In genomic region chr15:42279234-42279723, GRCh38 we compare ENCODE assay signal across 16 cellular contexts. TPM values are rescaled to one million over a fixed set of nuclear protein-coding genes. Genes with fewer than 3 reads are reported as not detected.
DNase-seq lines count a peak whose midpoint lies in the region; ATAC-seq, FAIRE-seq and TF ChIP-seq lines count a peak whose summit lies in the region.
"Had no signal": no experiment of that assay in that cellular context is flagged by ENCODE, and none has a peak within 500 bp of the region (broad histone marks: within the 10 kb centered on the region; RNA-seq: fewer than 3 reads in every experiment).

No MANE protein-coding gene starts in this region.

- H3K79me2 ChIP-seq in HepG2 (ENCODE audit: insufficient read depth, low read length), result peaks cover 19% of the 10 kb centered on the region

- peaks cover 8 to 19% of the 10 kb centered on the region in 2 experiments; a peak in 2 of 5 replicates for H3K36me3 ChIP-seq in HepG2 (replicated peaks in 1 of 2; ENCODE audit: control insufficient read depth in 1 of 2, insufficient read depth in 2 of 2, low read length in 2 of 2)
- H3K36me3 ChIP-seq in CD8-positive, alpha-beta T cell (ENCODE audit: insufficient read depth, low read length), result peaks cover 6% of the 10 kb centered on the region

- no peaks in the 10 kb centered on the region for H3K27me3 Mint-ChIP-seq in T-helper 2 cell treated with Interferon-gamma antibody and Interleukin-4, amounts not matched to agents 5 μg/mL and 100 μg/mL, for 36 hours (ENCODE audit: low read depth)
- no peaks in the 10 kb centered on the region for H3K27me3 Mint-ChIP-seq in CD8-positive, alpha-beta T cell (ENCODE audit: low read depth)
- H3K27me3 Mint-ChIP-seq: activated naive CD8-positive, alpha-beta T cell treated with anti-CD3 and anti-CD28 coated beads, Interleukin-2, amount 50 U/mL, for 24 hours; naive B cell had no signal

- TF ChIP-seq EP300 in HepG2 (IDR thresholded peaks at IDR 0.05; ENCODE audit: low read depth in 2 of 2, low read length in 2 of 2) (no peak), HepG2 (CRISPR knock-in tag; IDR thresholded peaks at IDR 0.05; ENCODE audit: borderline replicate concordance) (no peak)

- no peak overlapping the region for H3K4me3 ChIP-seq in HL-60 (replicated peaks; ENCODE audit: insufficient read depth, low read length)
- no peak overlapping the region for H3K4me3 ChIP-seq in HepG2 (replicated peaks in 1 of 3; ENCODE audit: insufficient read depth in 1 of 3, low read depth in 2 of 3, low read length in 3 of 3)
- no peak overlapping the region for H3K4me3 ChIP-seq in CD8-positive, alpha-beta T cell (ENCODE audit: low read depth, low read length)
- H3K4me3 ChIP-seq: Peyer's patch had no signal

- 36% methylated on average over 3 of the region's 3 CpGs for WGBS in HepG2 (ENCODE audit: low lambda C conversion rate)

- no peaks in the 10 kb centered on the region for H4K20me1 ChIP-seq in HepG2 (ENCODE audit: insufficient read depth, low read length)

- in situ Hi-C loops in HepG2 (cut with HindIII; ENCODE audit: extremely low pct_ligation_motif_present, low pct_unique_long_range_greater_than_20kb), result no loop called here

- H3K9me3 ChIP-seq in HepG2 (ENCODE audit: low read length), result no peaks in the 10 kb centered on the region
- no peaks in the 10 kb centered on the region for H3K9me3 ChIP-seq in CD8-positive, alpha-beta T cell (ENCODE audit: low read length)
- H3K9me3 ChIP-seq: Peyer's patch had no signal

- TF ChIP-seq POLR2A in HepG2 (IDR thresholded peaks at IDR 0.05; ENCODE audit: insufficient read depth in 1 of 2, low read depth in 2 of 2, low read length in 2 of 2), result no peak

- TF ChIP-seq RAD21 in HepG2 (CRISPR knock-in tag; IDR thresholded peaks at IDR 0.05), result no peak

- H3K27me3 ChIP-seq in HL-60 (ENCODE audit: insufficient read depth, poor library complexity, severe bottlenecking) (no peaks in the 10 kb centered on the region), HepG2 (ENCODE audit: control insufficient read depth in 1 of 2, insufficient read depth in 2 of 2, low read length in 2 of 2) (no peaks in the 10 kb centered on the region; a peak in 1 of 5 replicates)
- H3K27me3 ChIP-seq in CD8-positive, alpha-beta T cell (ENCODE audit: insufficient read depth, low read length), result no peaks in the 10 kb centered on the region
- H3K27me3 ChIP-seq: Peyer's patch had no signal

- POLR2A ChIA-PET in HepG2 (lab: Yijun Ruan, JAX), result no interaction called here
- POLR2A ChIA-PET in CD8-positive, alpha-beta T cell (lab: Charles Lee), result no interaction called here

- intact Hi-C loops in HepG2 (cut with micrococcal nuclease; ENCODE audit: unreplicated experiment), result no loop called here
- intact Hi-C loops in CD8-positive, alpha-beta T cell (cut with DNase I, micrococcal nuclease), result loop anchor here (5.0 to 10.0 kb wide), 9 partner anchors 296 to 1714 kb away; partner anchors contain the start of genes CCDC32 (in 1 of the 2), CCNDBP1 (in 1 of the 2), CDAN1 (in 1 of the 2) and INO80 (in 1 of the 2)

- H3K9me3 Mint-ChIP-seq in T-helper 2 cell treated with Interferon-gamma antibody and Interleukin-4, amounts not matched to agents 5 μg/mL and 100 μg/mL, for 36 hours, result no peaks in the 10 kb centered on the region
- H3K9me3 Mint-ChIP-seq in CD8-positive, alpha-beta T cell, result no peaks in the 10 kb centered on the region
- H3K9me3 Mint-ChIP-seq: activated naive CD8-positive, alpha-beta T cell treated with anti-CD3 and anti-CD28 coated beads, Interleukin-2, amount 50 U/mL, for 24 hours; endodermal cell; naive B cell had no signal

- ATAC-seq in HepG2, result no peak
- ATAC-seq in CD8-positive, alpha-beta T cell, result no peak
- ATAC-seq: activated naive CD8-positive, alpha-beta T cell treated with anti-CD3 and anti-CD28 coated beads, Interleukin-2, amount 50 U/mL, for 24 hours had no signal

- DNase-seq in GF-D8 (lab: John Stamatoyannopoulos, UW), result peak; percentile 4
- DNase-seq in HL-60 (ENCODE audit: low read depth in 1 of 2, low spot score in 1 of 2), result peak in 1 of 2 experiments; percentile 79
- no peak for DNase-seq in T-helper 2 cell treated with Interferon-gamma antibody and Interleukin-4, amounts not matched to agents 5 μg/mL and 100 μg/mL, for 36 hours (ENCODE audit: low spot score)
- DNase-seq in HepG2 (ENCODE audit: low spot score), result no peak
- DNase-seq in NCI-H187 (lab: John Stamatoyannopoulos, UW), result no peak
- DNase-seq in CD8-positive, alpha-beta T cell, result no peak
- DNase-seq in RPMI8226, result no peak
- DNase-seq in EL, result no peak
- DNase-seq: activated naive CD8-positive, alpha-beta T cell treated with anti-CD3 and anti-CD28 coated beads, Interleukin-2, amount 50 U/mL, for 24 hours; caudate nucleus; endodermal cell; foreskin fibroblast; KG1; naive B cell; NCI-H524; Peyer's patch had no signal

- peaks cover 14% of the 10 kb centered on the region for H3K36me3 Mint-ChIP-seq in T-helper 2 cell treated with Interferon-gamma antibody and Interleukin-4, amounts not matched to agents 5 μg/mL and 100 μg/mL, for 36 hours (ENCODE audit: low read depth)
- H3K36me3 Mint-ChIP-seq in CD8-positive, alpha-beta T cell, result peaks cover 56% of the 10 kb centered on the region

- FAIRE-seq in HepG2 (lab: Jason Lieb, UNC), result no peak

- H2AFZ ChIP-seq in HepG2 (ENCODE audit: low read length), result no peak overlapping the region

- no peak overlapping the region for H3K9ac ChIP-seq in HepG2 (ENCODE audit: insufficient read depth, low read depth, low read length)

- H3K27ac Mint-ChIP-seq in T-helper 2 cell treated with Interferon-gamma antibody and Interleukin-4, amounts not matched to agents 5 μg/mL and 100 μg/mL, for 36 hours, result peak overlapping the region; percentile 26
- no peak overlapping the region for H3K27ac Mint-ChIP-seq in CD8-positive, alpha-beta T cell
- H3K27ac Mint-ChIP-seq: activated naive CD8-positive, alpha-beta T cell treated with anti-CD3 and anti-CD28 coated beads, Interleukin-2, amount 50 U/mL, for 24 hours; endodermal cell had no signal

- TF ChIP-seq CTCF in HL-60 (IDR thresholded peaks at IDR 0.05; ENCODE audit: insufficient read depth, low read length), result no peak
- TF ChIP-seq CTCF in HepG2 (CRISPR knock-in tag; IDR thresholded peaks at IDR 0.05), result no peak
- no peak for TF ChIP-seq CTCF in CD8-positive, alpha-beta T cell (IDR thresholded peaks at IDR 0.05)

- peaks cover 9% of the 10 kb centered on the region for H3K4me1 ChIP-seq in HepG2 (ENCODE audit: insufficient read depth, low read length)
- H3K4me1 ChIP-seq in CD8-positive, alpha-beta T cell (ENCODE audit: insufficient read depth, low read length), result peaks cover 17% of the 10 kb centered on the region

- no peak overlapping the region for H3K4me2 ChIP-seq in HepG2 (ENCODE audit: low read depth, low read length)

- no peak overlapping the region for H3K4me3 Mint-ChIP-seq in T-helper 2 cell treated with Interferon-gamma antibody and Interleukin-4, amounts not matched to agents 5 μg/mL and 100 μg/mL, for 36 hours
- no peak overlapping the region for H3K4me3 Mint-ChIP-seq in CD8-positive, alpha-beta T cell
- H3K4me3 Mint-ChIP-seq: activated naive CD8-positive, alpha-beta T cell treated with anti-CD3 and anti-CD28 coated beads, Interleukin-2, amount 50 U/mL, for 24 hours; endodermal cell had no signal

- no TSS peak for BruUV-seq in HepG2 (replicated peaks; lab: Mats Ljungman, UMichigan)

- CTCF ChIA-PET in HepG2 (lab: Yijun Ruan, JAX; ENCODE audit: low intra/inter-chr PET ratio, low total read pairs), result no interaction called here
- CTCF ChIA-PET in CD8-positive, alpha-beta T cell (lab: Charles Lee), result no interaction called here

- H3K4me1 Mint-ChIP-seq in T-helper 2 cell treated with Interferon-gamma antibody and Interleukin-4, amounts not matched to agents 5 μg/mL and 100 μg/mL, for 36 hours (ENCODE audit: low read depth), result peaks cover 22% of the 10 kb centered on the region
- peaks cover 21% of the 10 kb centered on the region for H3K4me1 Mint-ChIP-seq in CD8-positive, alpha-beta T cell (ENCODE audit: low read depth)

- H3K27ac ChIP-seq in HL-60 (replicated peaks) (peak overlapping the region; percentile 71), HepG2 (ENCODE audit: extremely low read length, insufficient read depth, low read length) (no peak overlapping the region)
- no peak overlapping the region for H3K27ac ChIP-seq in CD8-positive, alpha-beta T cell (ENCODE audit: low read depth, low read length)
- H3K27ac ChIP-seq: Peyer's patch had no signal

RNA-seq across cellular contexts. Expression of gene TMEM87A, which starts 6.0 kb away (rescaled TPM):
- total RNA-seq in HepG2 (2016; rRNA removed; fragmentation: Illumina TruSeq; extraction: Trizol), result 22.8 and 42.8 TPM in 2 replicates
- total RNA-seq in HepG2 (2016; cell fraction: cytosol; rRNA removed; fragmentation: Illumina TruSeq; extraction: Trizol; ENCODE audit: low read depth), result 11.9 and 16.6 TPM in 2 replicates
- total RNA-seq in HepG2 (2016; cell fraction: insoluble cytoplasmic fraction; rRNA removed; fragmentation: Illumina TruSeq; extraction: Trizol), result 25.0 and 47.5 TPM in 2 replicates
- total RNA-seq in HepG2 (2016; cell fraction: membrane; rRNA removed; fragmentation: Illumina TruSeq; extraction: Trizol), result 12.6 and 12.9 TPM in 2 replicates
- total RNA-seq in HepG2 (2016; cell fraction: nucleus; rRNA removed; fragmentation: Illumina TruSeq; extraction: Trizol), result 48.3 and 62.3 TPM in 2 replicates
- polyA plus RNA-seq in HepG2 (2011; rRNA removed), result 14.3 and 20.2 TPM in 2 replicates
- polyA plus RNA-seq in HepG2 (2011; cell fraction: cytosol; rRNA removed), result 11.2 and 15.4 TPM in 2 replicates
- polyA plus RNA-seq in HepG2 (2011; cell fraction: nucleus; rRNA removed), result 12.5 and 13.5 TPM in 2 replicates
- polyA plus RNA-seq in HepG2 (2012), result 22.1 and 23.3 TPM in 2 replicates
- polyA plus RNA-seq in HepG2 (2016; cell fraction: cytosol; fragmentation: Illumina TruSeq; extraction: Trizol; ENCODE audit: low read depth), result 2.2 and 2.5 TPM in 2 replicates
- polyA plus RNA-seq in HepG2 (2016; cell fraction: insoluble cytoplasmic fraction; fragmentation: Illumina TruSeq; extraction: Trizol; ENCODE audit: low read depth), result 15.5 and 18.1 TPM in 2 replicates
- 5.0 and 5.3 TPM in 2 replicates for polyA plus RNA-seq in HepG2 (2016; cell fraction: membrane; fragmentation: Illumina TruSeq; extraction: Trizol; ENCODE audit: low read depth)
- 59.5 and 62.1 TPM in 2 replicates for polyA plus RNA-seq in HepG2 (2016; cell fraction: nucleus; fragmentation: Illumina TruSeq; extraction: Trizol; ENCODE audit: insufficient read depth, low read depth)
- polyA minus RNA-seq in HepG2 (2011; rRNA and poly(A)+ RNA removed; ENCODE audit: low replicate concordance), result 45.9 and 59.8 TPM in 2 replicates
- polyA minus RNA-seq in HepG2 (2011; cell fraction: cytosol; rRNA and poly(A)+ RNA removed), result 28.0 and 29.7 TPM in 2 replicates
- 63.4 and 64.1 TPM in 2 replicates for polyA minus RNA-seq in HepG2 (2011; cell fraction: nucleus; rRNA and poly(A)+ RNA removed)
- 10 to 100 TPM; 71.0 to 74.5 TPM for total RNA-seq in CD8-positive, alpha-beta T cell

RNA-seq across cellular contexts. Expression of gene GANC, which starts 6.3 kb away (rescaled TPM):
- total RNA-seq in HepG2 (2016; rRNA removed; fragmentation: Illumina TruSeq; extraction: Trizol), result 21.0 and 25.8 TPM in 2 replicates
- 9.8 TPM in 2 replicates for total RNA-seq in HepG2 (2016; cell fraction: cytosol; rRNA removed; fragmentation: Illumina TruSeq; extraction: Trizol; ENCODE audit: low read depth)
- 19.0 and 27.6 TPM in 2 replicates for total RNA-seq in HepG2 (2016; cell fraction: insoluble cytoplasmic fraction; rRNA removed; fragmentation: Illumina TruSeq; extraction: Trizol)
- total RNA-seq in HepG2 (2016; cell fraction: membrane; rRNA removed; fragmentation: Illumina TruSeq; extraction: Trizol), result 14.0 and 14.8 TPM in 2 replicates
- 19.9 and 25.0 TPM in 2 replicates for total RNA-seq in HepG2 (2016; cell fraction: nucleus; rRNA removed; fragmentation: Illumina TruSeq; extraction: Trizol)
- 15.5 and 17.0 TPM in 2 replicates for polyA plus RNA-seq in HepG2 (2011; rRNA removed)
- polyA plus RNA-seq in HepG2 (2011; cell fraction: cytosol; rRNA removed), result 7.5 and 9.8 TPM in 2 replicates
- polyA plus RNA-seq in HepG2 (2011; cell fraction: nucleus; rRNA removed), result 22.7 and 23.2 TPM in 2 replicates
- polyA plus RNA-seq in HepG2 (2012), result 13.7 and 17.9 TPM in 2 replicates
- 3.0 and 4.0 TPM in 2 replicates for polyA plus RNA-seq in HepG2 (2016; cell fraction: cytosol; fragmentation: Illumina TruSeq; extraction: Trizol; ENCODE audit: low read depth)
- 18.6 and 21.0 TPM in 2 replicates for polyA plus RNA-seq in HepG2 (2016; cell fraction: insoluble cytoplasmic fraction; fragmentation: Illumina TruSeq; extraction: Trizol; ENCODE audit: low read depth)
- 8.0 and 9.1 TPM in 2 replicates for polyA plus RNA-seq in HepG2 (2016; cell fraction: membrane; fragmentation: Illumina TruSeq; extraction: Trizol; ENCODE audit: low read depth)
- polyA plus RNA-seq in HepG2 (2016; cell fraction: nucleus; fragmentation: Illumina TruSeq; extraction: Trizol; ENCODE audit: insufficient read depth, low read depth), result 22.3 and 28.4 TPM in 2 replicates
- polyA minus RNA-seq in HepG2 (2011; rRNA and poly(A)+ RNA removed; ENCODE audit: low replicate concordance), result 15.5 and 19.2 TPM in 2 replicates
- polyA minus RNA-seq in HepG2 (2011; cell fraction: cytosol; rRNA and poly(A)+ RNA removed), result 6.4 and 7.0 TPM in 2 replicates
- polyA minus RNA-seq in HepG2 (2011; cell fraction: nucleus; rRNA and poly(A)+ RNA removed), result 31.2 and 34.4 TPM in 2 replicates
- 10 to 100 TPM; 15.5 to 19.3 TPM for total RNA-seq in CD8-positive, alpha-beta T cell
